In genomic region chr2:222796413-222797103, GRCh38 we compare ENCODE assay signal across 1 cellular context.
TF ChIP-seq lines count a peak whose summit lies in the region.

No MANE protein-coding gene starts in this region.

TF ChIP-seq in HepG2, 621 proteins besides CTCF, POLR2A, EP300 and RAD21 (continued from another document and continues in another):
- peak in 1 of 2 experiments; percentile 85; a peak in 2 of 4 replicates for TF ChIP-seq REST (IDR thresholded peaks at IDR 0.05; ENCODE audit: borderline replicate concordance in 1 of 2, low read depth in 1 of 2, low read length in 2 of 2)
- 0 out of 2 replicates have a peak, but pooled peaks have one; percentile 26 for TF ChIP-seq ZBTB2 (CRISPR knock-in tag; IDR thresholded peaks at IDR 0.05; ENCODE audit: low read depth)
- TF ChIP-seq POLR2AphosphoS5 (IDR thresholded peaks at IDR 0.05; ENCODE audit: low read depth, low read length): peak; percentile 61
- 0 out of 2 replicates have a peak, but pooled peaks have one; percentile 31 for TF ChIP-seq E2F2 (CRISPR knock-in tag; IDR thresholded peaks at IDR 0.05; ENCODE audit: borderline replicate concordance)
- no peak for TF ChIP-seq ZNF674 (CRISPR knock-in tag; IDR thresholded peaks at IDR 0.05; ENCODE audit: low read depth)
- TF ChIP-seq ZNF574 (CRISPR knock-in tag; IDR thresholded peaks at IDR 0.05): peak; percentile 81
- TF ChIP-seq ZNF660 (CRISPR knock-in tag; IDR thresholded peaks at IDR 0.05; ENCODE audit: borderline replicate concordance, low read depth): no peak
- TF ChIP-seq RFXANK (CRISPR knock-in tag; IDR thresholded peaks at IDR 0.05): peak; percentile 80; the same call in 1 of the 2 replicates
- TF ChIP-seq, protein P1, sequence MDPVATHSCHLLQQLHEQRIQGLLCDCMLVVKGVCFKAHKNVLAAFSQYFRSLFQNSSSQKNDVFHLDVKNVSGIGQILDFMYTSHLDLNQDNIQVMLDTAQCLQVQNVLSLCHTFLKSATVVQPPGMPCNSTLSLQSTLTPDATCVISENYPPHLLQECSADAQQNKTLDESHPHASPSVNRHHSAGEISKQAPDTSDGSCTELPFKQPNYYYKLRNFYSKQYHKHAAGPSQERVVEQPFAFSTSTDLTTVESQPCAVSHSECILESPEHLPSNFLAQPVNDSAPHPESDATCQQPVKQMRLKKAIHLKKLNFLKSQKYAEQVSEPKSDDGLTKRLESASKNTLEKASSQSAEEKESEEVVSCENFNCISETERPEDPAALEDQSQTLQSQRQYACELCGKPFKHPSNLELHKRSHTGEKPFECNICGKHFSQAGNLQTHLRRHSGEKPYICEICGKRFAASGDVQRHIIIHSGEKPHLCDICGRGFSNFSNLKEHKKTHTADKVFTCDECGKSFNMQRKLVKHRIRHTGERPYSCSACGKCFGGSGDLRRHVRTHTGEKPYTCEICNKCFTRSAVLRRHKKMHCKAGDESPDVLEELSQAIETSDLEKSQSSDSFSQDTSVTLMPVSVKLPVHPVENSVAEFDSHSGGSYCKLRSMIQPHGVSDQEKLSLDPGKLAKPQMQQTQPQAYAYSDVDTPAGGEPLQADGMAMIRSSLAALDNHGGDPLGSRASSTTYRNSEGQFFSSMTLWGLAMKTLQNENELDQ (CRISPR knock-in tag; IDR thresholded peaks at IDR 0.05; ENCODE audit: borderline replicate concordance): no peak; the same call in 1 of the 2 replicates
- no peak for TF ChIP-seq E2F1 (CRISPR knock-in tag; IDR thresholded peaks at IDR 0.05)
- TF ChIP-seq ARID2 (CRISPR knock-in tag; IDR thresholded peaks at IDR 0.05; ENCODE audit: borderline replicate concordance): peak; percentile 44; the same call in 1 of the 2 replicates
- no peak for TF ChIP-seq ZFP62 (CRISPR knock-in tag; IDR thresholded peaks at IDR 0.05)
- peak; percentile 92 for TF ChIP-seq ARNTL (CRISPR knock-in tag; IDR thresholded peaks at IDR 0.05)
- TF ChIP-seq, protein P2, sequence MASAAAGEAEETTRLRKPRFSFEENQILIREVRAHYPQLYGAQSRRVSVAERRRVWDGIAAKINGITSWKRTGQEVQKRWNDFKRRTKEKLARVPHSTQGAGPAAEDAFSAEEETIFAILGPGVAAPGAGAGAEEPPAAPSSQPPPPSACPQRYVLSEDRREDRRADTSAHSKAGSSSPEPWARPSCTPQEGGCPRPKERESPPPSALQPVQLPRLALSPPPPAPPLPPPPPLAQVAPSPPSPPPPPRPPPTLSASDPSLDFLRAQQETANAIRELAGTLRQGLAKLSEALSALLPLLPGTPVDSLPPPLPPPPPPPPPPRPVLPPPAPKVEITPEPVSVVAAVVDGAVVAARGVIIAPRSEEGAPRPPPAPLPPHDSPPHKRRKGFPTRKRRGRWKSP (CRISPR knock-in tag; IDR thresholded peaks at IDR 0.05): peak; percentile 29
- peak; percentile 99 for TF ChIP-seq MED1 (CRISPR knock-in tag; IDR thresholded peaks at IDR 0.05)
- peak; percentile 61; the same call in 1 of the 2 replicates for TF ChIP-seq ZNF589 (CRISPR knock-in tag; conservative IDR thresholded peaks at IDR 0.05)
- peak; percentile 67; the same call in 1 of the 2 replicates for TF ChIP-seq MIER2 (CRISPR knock-in tag; IDR thresholded peaks at IDR 0.05)
- peak; percentile 100 for TF ChIP-seq RERE (CRISPR knock-in tag; IDR thresholded peaks at IDR 0.05; ENCODE audit: low read depth)
- TF ChIP-seq TCF7 (IDR thresholded peaks at IDR 0.05; ENCODE audit: low read depth): peak; percentile 100
- TF ChIP-seq DRAP1 (CRISPR knock-in tag; IDR thresholded peaks at IDR 0.05): peak; percentile 64
- 0 out of 2 replicates have a peak, but pooled peaks have one; percentile 56 for TF ChIP-seq ZNF230 (CRISPR knock-in tag; IDR thresholded peaks at IDR 0.05)
- TF ChIP-seq, protein P3, sequence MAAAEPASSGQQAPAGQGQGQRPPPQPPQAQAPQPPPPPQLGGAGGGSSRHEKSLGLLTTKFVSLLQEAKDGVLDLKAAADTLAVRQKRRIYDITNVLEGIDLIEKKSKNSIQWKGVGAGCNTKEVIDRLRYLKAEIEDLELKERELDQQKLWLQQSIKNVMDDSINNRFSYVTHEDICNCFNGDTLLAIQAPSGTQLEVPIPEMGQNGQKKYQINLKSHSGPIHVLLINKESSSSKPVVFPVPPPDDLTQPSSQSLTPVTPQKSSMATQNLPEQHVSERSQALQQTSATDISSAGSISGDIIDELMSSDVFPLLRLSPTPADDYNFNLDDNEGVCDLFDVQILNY (CRISPR knock-in tag; conservative IDR thresholded peaks at IDR 0.05): no peak
- peak; percentile 90 for TF ChIP-seq XRCC5 (optimal IDR thresholded peaks at IDR 0.05; ENCODE audit: low read length)
- TF ChIP-seq ZEB1 (IDR thresholded peaks at IDR 0.05; ENCODE audit: insufficient replicate concordance, low read depth): no peak
- TF ChIP-seq HNF4A (CRISPR knock-in tag; IDR thresholded peaks at IDR 0.05): peak; percentile 96
